ENCODE assay signal across 20 cellular contexts in the genomic region with DNA sequence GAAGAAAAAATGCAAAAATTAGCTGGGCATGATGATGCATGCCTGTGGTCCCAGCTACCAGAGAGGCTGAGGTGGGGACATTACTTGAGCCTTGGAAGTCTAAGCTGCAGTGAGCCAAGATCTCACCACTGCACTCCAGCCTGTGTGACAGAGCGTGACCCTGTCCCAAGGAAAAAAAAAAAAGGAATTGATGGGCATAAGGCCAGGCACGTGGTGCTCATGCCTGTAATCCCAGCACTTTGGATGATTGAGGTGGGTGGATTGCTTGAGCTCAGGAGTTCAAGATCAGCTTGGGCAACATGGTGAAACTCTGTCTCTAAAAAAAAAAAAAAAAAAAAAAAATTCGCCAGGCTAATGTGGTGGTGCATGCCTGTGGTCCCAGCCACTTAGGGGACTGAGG.
"Had no signal": no experiment of that assay in that cellular context is flagged by ENCODE, and none has a peak within 500 bp of the region (broad histone marks: within the 10 kb centered on the region; RNA-seq: fewer than 3 reads in every experiment).

No MANE protein-coding gene starts in this region.

- H3K36me3 ChIP-seq: suprapubic skin, upper lobe of left lung had no signal

- H3K4me3 ChIP-seq: suprapubic skin, upper lobe of left lung had no signal

- H3K27me3 Mint-ChIP-seq: activated naive CD8-positive, alpha-beta T cell; natural killer cell treated with Interleukin-12 subunit alpha and Interleukin-12 subunit beta and Interleukin-15 and Interleukin-18, amount 100 ng/mL, for 72 hours had no signal

- H3K4me3 Mint-ChIP-seq: activated CD4-positive, alpha-beta T cell treated with anti-CD3 and anti-CD28 coated beads, Interleukin-2, amount 10 ng/mL, durations not matched to agents 24 days and 14 days; activated CD8-positive, alpha-beta T cell treated with anti-CD3 and anti-CD28 coated beads, Interleukin-2, amount 10 ng/mL, durations not matched to agents 7 days and 5 days; activated naive CD8-positive, alpha-beta T cell; activated T-cell treated with anti-CD3 and anti-CD28 coated beads, Interleukin-2, amount 50 U/mL, for 72 hours; natural killer cell treated with Interleukin-12 subunit alpha and Interleukin-12 subunit beta and Interleukin-15 and Interleukin-18, amount 100 ng/mL, for 72 hours; WTC11 had no signal

- H3K27me3 ChIP-seq: suprapubic skin, upper lobe of left lung had no signal

- H3K9me3 Mint-ChIP-seq: activated CD4-positive, alpha-beta T cell treated with anti-CD3 and anti-CD28 coated beads, Interleukin-2, amount 10 ng/mL, durations not matched to agents 24 days and 14 days; activated T-cell treated with anti-CD3 and anti-CD28 coated beads, Interleukin-2, amount 50 U/mL, for 72 hours; natural killer cell treated with Interleukin-12 subunit alpha and Interleukin-12 subunit beta and Interleukin-15 and Interleukin-18, amount 100 ng/mL, for 72 hours; WTC11 had no signal

- H3K27ac ChIP-seq: suprapubic skin, upper lobe of left lung had no signal

- H3K4me1 ChIP-seq: suprapubic skin, upper lobe of left lung had no signal

- H3K9me3 ChIP-seq: suprapubic skin, upper lobe of left lung had no signal

- H3K36me3 Mint-ChIP-seq: activated naive CD8-positive, alpha-beta T cell; natural killer cell treated with Interleukin-12 subunit alpha and Interleukin-12 subunit beta and Interleukin-15 and Interleukin-18, amount 100 ng/mL, for 72 hours; WTC11 had no signal

- H3K4me1 Mint-ChIP-seq: activated CD4-positive, alpha-beta T cell treated with anti-CD3 and anti-CD28 coated beads, Interleukin-2, amount 10 ng/mL, durations not matched to agents 24 days and 14 days had no signal

- ATAC-seq: activated CD8-positive, alpha-beta T cell treated with anti-CD3 and anti-CD28 coated beads, Interleukin-2, amount 10 ng/mL, durations not matched to agents 7 days and 5 days; activated T-cell treated with anti-CD3 and anti-CD28 coated beads, Interleukin-2, amount 50 U/mL, for 72 hours; natural killer cell treated with Interleukin-12 subunit alpha and Interleukin-12 subunit beta and Interleukin-15 and Interleukin-18, amount 100 ng/mL, for 72 hours; right cardiac atrium; stimulated activated naive CD8-positive, alpha-beta T cell treated with anti-CD3 and anti-CD28 coated beads, Interleukin-15, Interleukin-2, amounts not matched to agents 100 U/mL and 50 U/mL, for 24 hours; WTC11 had no signal

- DNase-seq: activated CD4-positive, alpha-beta T cell treated with anti-CD3 and anti-CD28 coated beads, Interleukin-2, amount 10 ng/mL, durations not matched to agents 24 days and 14 days; activated CD8-positive, alpha-beta memory T cell treated with anti-CD3 and anti-CD28 coated beads, Interleukin-2, amount 50 U/mL, for 4 hours; activated CD8-positive, alpha-beta T cell treated with anti-CD3 and anti-CD28 coated beads, Interleukin-2, amount 10 ng/mL, durations not matched to agents 7 days and 5 days; activated gamma-delta T cell treated with Interleukin-2 at 50 U/mL for 16 hours; activated T-cell treated with anti-CD3 and anti-CD28 coated beads, Interleukin-2, amount 50 U/mL, for 72 hours; amygdala; effector CD8-positive, alpha-beta T cell; glutamatergic neuron; hypothalamus; mesendoderm; occipital lobe; right cardiac atrium; small intestine; stimulated activated naive CD8-positive, alpha-beta T cell treated with anti-CD3 and anti-CD28 coated beads, Interleukin-15, Interleukin-2, amounts not matched to agents 100 U/mL and 50 U/mL, for 24 hours; upper lobe of left lung had no signal

- H3K27ac Mint-ChIP-seq: activated CD4-positive, alpha-beta T cell treated with anti-CD3 and anti-CD28 coated beads, Interleukin-2, amount 10 ng/mL, durations not matched to agents 24 days and 14 days; activated CD8-positive, alpha-beta T cell treated with anti-CD3 and anti-CD28 coated beads, Interleukin-2, amount 10 ng/mL, durations not matched to agents 7 days and 5 days; activated naive CD8-positive, alpha-beta T cell; activated T-cell treated with anti-CD3 and anti-CD28 coated beads, Interleukin-2, amount 50 U/mL, for 72 hours; progenitor cell of endocrine pancreas; WTC11 had no signal
